Comparison of ENCODE assay signal across 11 cellular contexts in genomic region chr2:191231995-191232394, GRCh38. TPM values are rescaled to one million over a fixed set of nuclear protein-coding genes. Genes with fewer than 3 reads are reported as not detected.
DNase-seq lines count a peak whose midpoint lies in the region; ATAC-seq and TF ChIP-seq lines count a peak whose summit lies in the region.
"Had no signal": no experiment of that assay in that cellular context is flagged by ENCODE, and none has a peak within 500 bp of the region (broad histone marks: within the 10 kb centered on the region; RNA-seq: fewer than 3 reads in every experiment).

No MANE protein-coding gene starts in this region.

- H3K36me3 ChIP-seq in PC-9 (ENCODE audit: low read depth) = no peaks in the 10 kb centered on the region
- H3K36me3 ChIP-seq in esophagus muscularis mucosa = no peaks in the 10 kb centered on the region
- no peaks in the 10 kb centered on the region for H3K36me3 ChIP-seq in parathyroid adenoma (ENCODE audit: control insufficient read depth, insufficient read depth, low read length)
- H3K36me3 ChIP-seq in WERI-Rb-1 = no peaks in the 10 kb centered on the region

- H3K4me1 ChIP-seq in PC-9 (replicated peaks; ENCODE audit: insufficient read depth) (no peaks in the 10 kb centered on the region; the same call in 1 of the 2 replicates), esophagus muscularis mucosa (peaks cover 17 to 19% (median 18%) of the 10 kb centered on the region in 4 donors), parathyroid adenoma (no peaks in the 10 kb centered on the region)

- no peak overlapping the region for H3K4me3 ChIP-seq in GM12864 (ENCODE audit: low read depth, low read length)
- H3K4me3 ChIP-seq in PC-9 = no peak overlapping the region
- H3K4me3 ChIP-seq in esophagus muscularis mucosa = no peak overlapping the region
- no peak overlapping the region for H3K4me3 ChIP-seq in parathyroid adenoma (ENCODE audit: low read depth, low read length)
- no peak overlapping the region for H3K4me3 ChIP-seq in WERI-Rb-1 (ENCODE audit: low read depth, low read length)

- peak; percentile 54 for TF ChIP-seq CTCF in GM12864 (IDR thresholded peaks at IDR 0.05; ENCODE audit: low read depth, low read length, missing control alignments)
- peak; percentile 40; the same call in 1 of the 2 replicates for TF ChIP-seq CTCF in PC-9 (conservative IDR thresholded peaks at IDR 0.05)
- TF ChIP-seq CTCF in esophagus muscularis mucosa (IDR thresholded peaks at IDR 0.05) = peak; percentile 38 to 39 (median 39)
- peak; percentile 31 for TF ChIP-seq CTCF in parathyroid adenoma (IDR thresholded peaks at IDR 0.05)
- no peak for TF ChIP-seq CTCF in WERI-Rb-1 (IDR thresholded peaks at IDR 0.05; ENCODE audit: low read depth, low read length)

- no peaks in the 10 kb centered on the region for H3F3A ChIP-seq in PC-9 (ENCODE audit: insufficient read depth, low read depth)

- H3K27ac ChIP-seq in PC-9 (no peak overlapping the region), esophagus muscularis mucosa (replicated peaks in 1 of 4) (peak overlapping the region in 2 of 4 donors; percentile 36 to 53), parathyroid adenoma (peak overlapping the region; percentile 11), WERI-Rb-1 (no peak overlapping the region)

- no peak for TF ChIP-seq POLR2A in esophagus muscularis mucosa (IDR thresholded peaks at IDR 0.05; ENCODE audit: low read depth)

- no peak for TF ChIP-seq EP300 in esophagus muscularis mucosa (IDR thresholded peaks at IDR 0.05)

- H3K4me2 ChIP-seq in PC-9 = no peak overlapping the region
- no peak overlapping the region for H3K4me2 ChIP-seq in parathyroid adenoma (ENCODE audit: low read length)

- H3K9me2 ChIP-seq in PC-9 (ENCODE audit: insufficient read depth) = no peaks in the 10 kb centered on the region

- no peak overlapping the region for H3K9ac ChIP-seq in parathyroid adenoma

- H3K27me3 ChIP-seq in PC-9 (ENCODE audit: insufficient read depth, low read depth) (no peaks in the 10 kb centered on the region), esophagus muscularis mucosa (no peaks in the 10 kb centered on the region), parathyroid adenoma (ENCODE audit: control insufficient read depth, insufficient read depth, low read length) (no peaks in the 10 kb centered on the region), WERI-Rb-1 (ENCODE audit: insufficient read depth, low read depth, severe bottlenecking) (no peaks in the 10 kb centered on the region)

- WGBS in esophagus muscularis mucosa = 39% methylated on average over 2 of the region's 2 CpGs

- ATAC-seq in HG03139 (IDR thresholded peaks at IDR 0.05; ENCODE audit: unreplicated experiment) (no peak), left colon (no peak)
- ATAC-seq: esophagus mucosa; stimulated activated memory B cell treated with anti-CD40 and anti-IgM and Interleukin-4, amounts not matched to agents 10 μg/mL and 1 μg/mL and 100 μg/mL, for 72 hours had no signal

- DNase-seq in GM12864 (ENCODE audit: low read depth) (no peak), PC-9 (no peak), esophagus muscularis mucosa (ENCODE audit: extremely low spot score) (no peak), WERI-Rb-1 (no peak), left colon (no peak)
- no peak for DNase-seq in stimulated activated CD8-positive, alpha-beta memory T cell treated with anti-CD3 and anti-CD28 coated beads, Interleukin-4, amount 100 ng/mL, for 48 hours
- DNase-seq: occipital lobe had no signal

- H3K79me2 ChIP-seq in PC-9 (ENCODE audit: low read depth) (no peaks in the 10 kb centered on the region), parathyroid adenoma (no peaks in the 10 kb centered on the region)

- no peaks in the 10 kb centered on the region for H3K9me3 ChIP-seq in PC-9 (ENCODE audit: insufficient read depth, low read depth)
- no peaks in the 10 kb centered on the region for H3K9me3 ChIP-seq in esophagus muscularis mucosa
- no peaks in the 10 kb centered on the region for H3K9me3 ChIP-seq in parathyroid adenoma (ENCODE audit: control insufficient read depth, low read length)
- H3K9me3 ChIP-seq in WERI-Rb-1 (ENCODE audit: severe bottlenecking) = no peaks in the 10 kb centered on the region

- H2AFZ ChIP-seq in PC-9 (no peak overlapping the region), parathyroid adenoma (no peak overlapping the region)

- H4K20me1 ChIP-seq in PC-9 (ENCODE audit: insufficient read depth) = no peaks in the 10 kb centered on the region

- POLR2A ChIA-PET in PC-9 (lab: Charles Lee; ENCODE audit: unreplicated experiment) = no interaction called here

- BruUV-seq in PC-9 (replicated peaks; lab: Mats Ljungman, UMichigan) = no TSS peak

- intact Hi-C loops in PC-9 (cut with micrococcal nuclease; ENCODE audit: unreplicated experiment) (no loop called here), esophagus muscularis mucosa (cut with DNase I) (no loop called here), left colon (cut with DNase I, micrococcal nuclease) (no loop called here)

- CTCF ChIA-PET in PC-9 (lab: Charles Lee) = no interaction called here

RNA-seq across cellular contexts. Expression of gene MYO1B, which starts 13.2 kb away (rescaled TPM):
- total RNA-seq in PC-9 (2021) (48.5 and 55.0 TPM in 2 replicates), esophagus muscularis mucosa (10 to 100 TPM; 14.8 to 17.3 (median 15.9) TPM), left colon (10 to 100 TPM; 62.1 to 63.2 TPM)
